Comparison of ENCODE assay signal across 6 cellular contexts in genomic region chr1:46248122-46248920, GRCh38. TPM values are rescaled to one million over a fixed set of nuclear protein-coding genes. Genes with fewer than 3 reads are reported as not detected.
DNase-seq lines count a peak whose midpoint lies in the region; ATAC-seq and TF ChIP-seq lines count a peak whose summit lies in the region.

No MANE protein-coding gene starts in this region.

- no peak overlapping the region for H3T11ph ChIP-seq in H9 (ENCODE audit: low read length)

- H2BK12ac ChIP-seq in H9 (ENCODE audit: insufficient read length, low read depth, low read length), result no peak overlapping the region

- H4K5ac ChIP-seq in H9 (ENCODE audit: insufficient read length, low read depth, low read length), result peak overlapping the region; percentile 34

- no peak overlapping the region for H3K56ac ChIP-seq in H9 (ENCODE audit: insufficient read length, low read depth, low read length)

- H2BK15ac ChIP-seq in H9 (ENCODE audit: low read depth, low read length), result no peak overlapping the region

- H3K4me3 ChIP-seq in PC-9 (peak overlapping the region; percentile 68), fibroblast of pulmonary artery (replicated peaks; ENCODE audit: low read depth, low read length) (peak overlapping the region; percentile 85)

- H3K18ac ChIP-seq in H9 (ENCODE audit: insufficient read length, low read depth, low read length), result peak overlapping the region; percentile 96

- H2AK5ac ChIP-seq in H9 (ENCODE audit: insufficient read length, low read length), result no peak overlapping the region

- H4K8ac ChIP-seq in H9 (replicated peaks; ENCODE audit: insufficient read length, low read depth, low read length), result no peak overlapping the region

- H2BK5ac ChIP-seq in H9 (ENCODE audit: insufficient read length, low read length), result peak overlapping the region; percentile 80

- TF ChIP-seq CTCF in H9 (conservative IDR thresholded peaks at IDR 0.05) (peak; percentile 61), PC-9 (conservative IDR thresholded peaks at IDR 0.05) (peak; percentile 64), fibroblast of pulmonary artery (IDR thresholded peaks at IDR 0.05; ENCODE audit: low read length, missing control alignments) (no peak)

- no peak for ATAC-seq in GM18867 (IDR thresholded peaks at IDR 0.05; ENCODE audit: unreplicated experiment)

- peak overlapping the region; percentile 93 to 96 for H3K4me3 Mint-ChIP-seq in H9

- peaks cover 4% of the 10 kb centered on the region for H3K79me1 ChIP-seq in H9 (ENCODE audit: insufficient read depth, low read depth, low read length, poor library complexity, severe bottlenecking)

- peak overlapping the region; percentile 86 for H3K4me2 ChIP-seq in H9 (ENCODE audit: insufficient read depth, insufficient read length, low read length)
- peak overlapping the region; percentile 86 for H3K4me2 ChIP-seq in PC-9

- H3K14ac ChIP-seq in H9 (ENCODE audit: insufficient read depth, low read length), result peak overlapping the region; percentile 91; the same call in 1 of the 2 replicates

- no peak overlapping the region for H2BK20ac ChIP-seq in H9 (ENCODE audit: low read depth, low read length, poor library complexity, severe bottlenecking)

- H3K27ac ChIP-seq in H9 (ENCODE audit: insufficient read length, low read depth, low read length), result peak overlapping the region; percentile 78
- H3K27ac ChIP-seq in PC-9, result no peak overlapping the region

- H3K9ac ChIP-seq in H9 (ENCODE audit: extremely low read depth, insufficient read length, low read length), result peak overlapping the region; percentile 97

- DNase-seq in A172 (ENCODE audit: low spot score) (peak; percentile 50), H9 (peak; percentile 63), PC-9 (peak; percentile 71 to 74), fibroblast of pulmonary artery (ENCODE audit: low read depth) (no peak)
- DNase-seq in stimulated activated CD4-positive, alpha-beta T cell treated with anti-CD3 and anti-CD28 coated beads, Interleukin-4, amount 100 ng/mL, for 24 hours, result peak; percentile 19

- H3K4me1 ChIP-seq in H9 (ENCODE audit: insufficient read depth, low read length) (no peaks in the 10 kb centered on the region), PC-9 (replicated peaks; ENCODE audit: insufficient read depth) (peaks cover 21% of the 10 kb centered on the region)

- H3K27me3 Mint-ChIP-seq in H9 (ENCODE audit: low read depth), result no peaks in the 10 kb centered on the region

- H4K91ac ChIP-seq in H9 (ENCODE audit: insufficient read length, low read depth, low read length), result no peak overlapping the region

- H3K79me2 ChIP-seq in H9 (ENCODE audit: insufficient read depth, low read length) (peaks cover 4% of the 10 kb centered on the region; the same call in 1 of the 2 replicates), PC-9 (ENCODE audit: low read depth) (peaks cover 27% of the 10 kb centered on the region)

- peaks cover 6% of the 10 kb centered on the region for H3K23me2 ChIP-seq in H9 (ENCODE audit: insufficient read length, low read depth, low read length, poor library complexity, severe bottlenecking)

- H3K9me2 ChIP-seq in PC-9 (ENCODE audit: insufficient read depth), result no peaks in the 10 kb centered on the region

- no peak overlapping the region; the same call in 1 of the 2 replicates for H3K4ac ChIP-seq in H9 (ENCODE audit: low read depth, low read length)

- H3K36me3 ChIP-seq in PC-9 (ENCODE audit: low read depth), result peaks cover 15% of the 10 kb centered on the region

- peaks cover 36 to 43% (median 42%) of the 10 kb centered on the region in 3 experiments; a peak in 6 of 7 replicates for H3K36me3 Mint-ChIP-seq in H9 (ENCODE audit: insufficient read depth in 1 of 3, low read depth in 3 of 3)

- H3K23ac ChIP-seq in H9 (ENCODE audit: insufficient read length, low read depth, low read length), result no peak overlapping the region

- H2AFZ ChIP-seq in H9 (ENCODE audit: low read length), result no peak overlapping the region
- peak overlapping the region; percentile 86 for H2AFZ ChIP-seq in PC-9

- H3K27me3 ChIP-seq in H9 (ENCODE audit: insufficient read depth, low read length) (no peaks in the 10 kb centered on the region), PC-9 (ENCODE audit: insufficient read depth, low read depth) (no peaks in the 10 kb centered on the region)

- peak overlapping the region; percentile 87 to 99 (median 97) for H3K27ac Mint-ChIP-seq in H9

- H3K9me3 Mint-ChIP-seq in H9, result no peaks in the 10 kb centered on the region

- H2BK120ac ChIP-seq in H9 (ENCODE audit: low read depth, low read length, poor library complexity, severe bottlenecking), result no peak overlapping the region

- no CpG with 5 or more reads among the region's 7 CpGs for WGBS in H9 (ENCODE audit: extremely low coverage, insufficient read length, low lambda C conversion rate)

- H3F3A ChIP-seq in PC-9 (ENCODE audit: insufficient read depth, low read depth), result peaks cover 22% of the 10 kb centered on the region; the same call in 1 of the 2 replicates

- no peaks in the 10 kb centered on the region for H4K20me1 ChIP-seq in H9 (ENCODE audit: control insufficient read depth, insufficient read depth, insufficient read length)
- no peaks in the 10 kb centered on the region for H4K20me1 ChIP-seq in PC-9 (ENCODE audit: insufficient read depth)

- intact Hi-C loops in PC-9 (cut with micrococcal nuclease; ENCODE audit: unreplicated experiment), result loop anchor here (10.0 kb wide), 1 partner anchor 564 kb away; the partner anchor contains the start of genes GPBP1L1 and TMEM69

- H3K4me1 Mint-ChIP-seq in H9, result peaks cover 9 to 17% of the 10 kb centered on the region in 2 experiments

- POLR2A ChIA-PET in PC-9 (lab: Charles Lee; ENCODE audit: unreplicated experiment), result interaction anchor here (0.6 to 0.7 kb wide), 5 partner anchors 30 to 576 kb away, joined by 3 to 6 read pairs (median 3); no protein-coding TSS in a partner anchor

- BruUV-seq in PC-9 (replicated peaks; lab: Mats Ljungman, UMichigan), result TSS peak; percentile 45

- CTCF ChIA-PET in PC-9 (lab: Charles Lee), result interaction anchor here (0.7 kb wide), 1 partner anchor 759 kb away, joined by 3 read pairs; no protein-coding TSS in a partner anchor

- H3K9me3 ChIP-seq in H9 (ENCODE audit: control insufficient read depth, low read depth, low read length) (no peaks in the 10 kb centered on the region), PC-9 (ENCODE audit: insufficient read depth, low read depth) (no peaks in the 10 kb centered on the region)

RNA-seq across cellular contexts. Expression of gene RAD54L, which starts 0.8 kb away (rescaled TPM):
- total RNA-seq in A172 (2014; rRNA removed; shearing (Covaris generic)), result 8.5 and 10.5 TPM in 2 replicates
- total RNA-seq in H9 (2021) (43.4 and 46.8 TPM in 2 replicates), PC-9 (2021) (44.8 and 56.4 TPM in 2 replicates)

RNA-seq across cellular contexts. Expression of gene LURAP1, which starts 45.2 kb away (rescaled TPM):
- total RNA-seq in A172 (2014; rRNA removed; shearing (Covaris generic)), result 2.5 and 4.2 TPM in 2 replicates
- total RNA-seq in H9 (2021) (3.0 TPM in 2 replicates), PC-9 (2021) (0.57 TPM in 1 of 2 replicates, not detected in the other)

RNA-seq across cellular contexts. Expression of gene POMGNT1, which starts 50.1 kb away (rescaled TPM):
- 85.5 and 89.7 TPM in 2 replicates for total RNA-seq in A172 (2014; rRNA removed; shearing (Covaris generic))
- 60.0 and 62.6 TPM in 2 replicates for total RNA-seq in H9 (2021)
- 82.6 and 97.4 TPM in 2 replicates for total RNA-seq in PC-9 (2021)

RNA-seq across cellular contexts. Expression of gene LRRC41, which starts 55.1 kb away (rescaled TPM):
- 61.4 and 69.7 TPM in 2 replicates for total RNA-seq in A172 (2014; rRNA removed; shearing (Covaris generic))
- total RNA-seq in H9 (2021) (59.4 and 62.6 TPM in 2 replicates), PC-9 (2021) (65.9 and 66.3 TPM in 2 replicates)

RNA-seq across cellular contexts. Expression of gene UQCRH, which starts 55.2 kb away (rescaled TPM):
- total RNA-seq in A172 (2014; rRNA removed; shearing (Covaris generic)), result 534 and 595 TPM in 2 replicates
- 502 and 508 TPM in 2 replicates for total RNA-seq in H9 (2021)
- 457 and 551 TPM in 2 replicates for total RNA-seq in PC-9 (2021)
